ENCODE assay signal across 1 cellular context in the genomic region with DNA sequence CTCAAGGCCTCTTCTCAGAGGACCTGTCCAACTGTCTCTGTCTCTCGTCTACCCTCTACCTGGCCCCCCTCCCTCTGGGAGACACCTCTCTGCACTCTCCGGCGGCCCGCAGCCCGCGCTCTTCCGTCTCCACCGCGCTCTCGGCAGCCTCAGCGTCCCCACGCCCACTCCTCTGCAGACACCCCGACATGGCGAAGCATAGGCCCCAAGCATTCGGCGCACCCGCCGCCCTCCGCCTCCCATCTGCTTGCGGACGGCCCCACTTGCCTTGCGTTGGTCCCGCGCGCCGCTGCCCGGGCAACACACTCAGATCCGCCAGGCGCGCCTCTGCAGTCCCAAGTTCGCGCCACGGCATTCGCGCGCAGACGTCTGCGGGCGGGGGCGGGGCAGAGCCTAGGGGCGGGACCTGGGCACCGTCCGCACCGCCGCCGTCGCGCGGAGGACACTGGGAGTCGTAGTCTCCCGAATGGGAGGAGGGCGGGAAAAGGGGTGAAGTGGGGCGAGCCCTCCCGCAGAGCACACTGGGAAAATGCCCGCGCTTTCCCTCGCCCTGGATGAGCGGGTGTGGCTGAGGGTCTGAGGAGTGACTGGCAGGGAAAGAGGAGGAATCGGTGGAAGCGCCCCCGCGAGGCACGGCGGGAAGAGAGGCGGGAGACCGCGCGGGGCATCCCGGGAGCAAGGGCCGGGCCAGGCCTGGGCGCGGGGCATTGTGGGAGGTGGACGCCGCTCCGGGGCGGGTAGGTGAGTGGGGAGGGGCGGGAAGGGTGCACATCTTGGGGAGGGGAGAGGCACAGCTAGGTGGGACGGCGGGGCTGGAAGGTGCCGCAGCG.
A peak's percentile ranks its signal among the peaks of the same experiment; 100 is the strongest.
TF ChIP-seq lines count a peak whose summit lies in the region.

Gene LIG1 (minus strand): TSS at position 371 of the 830 bp plus-strand sequence. CDS start 4,778 bp downstream, outside the sequence.
Gene ZSWIM9 (plus strand): TSS at position 707 of the 830 bp plus-strand sequence. CDS start 1,123 bp downstream, outside the sequence.

TF ChIP-seq in HepG2, 621 proteins besides CTCF, POLR2A, EP300 and RAD21 (continued from another document and continues in another):
- TF ChIP-seq, protein P1, sequence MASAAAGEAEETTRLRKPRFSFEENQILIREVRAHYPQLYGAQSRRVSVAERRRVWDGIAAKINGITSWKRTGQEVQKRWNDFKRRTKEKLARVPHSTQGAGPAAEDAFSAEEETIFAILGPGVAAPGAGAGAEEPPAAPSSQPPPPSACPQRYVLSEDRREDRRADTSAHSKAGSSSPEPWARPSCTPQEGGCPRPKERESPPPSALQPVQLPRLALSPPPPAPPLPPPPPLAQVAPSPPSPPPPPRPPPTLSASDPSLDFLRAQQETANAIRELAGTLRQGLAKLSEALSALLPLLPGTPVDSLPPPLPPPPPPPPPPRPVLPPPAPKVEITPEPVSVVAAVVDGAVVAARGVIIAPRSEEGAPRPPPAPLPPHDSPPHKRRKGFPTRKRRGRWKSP (CRISPR knock-in tag; IDR thresholded peaks at IDR 0.05) = peak; percentile 57; the same call in 1 of the 2 replicates
- TF ChIP-seq ZNF468 (CRISPR knock-in tag; IDR thresholded peaks at IDR 0.05) (0 out of 2 replicates have a peak, but pooled peaks have one; percentile 39), KLF15 (CRISPR knock-in tag; IDR thresholded peaks at IDR 0.05; ENCODE audit: borderline replicate concordance) (peak; percentile 69; the same call in 1 of the 2 replicates), SMARCC2 (IDR thresholded peaks at IDR 0.05) (no peak), ZBTB7A (CRISPR knock-in tag; IDR thresholded peaks at IDR 0.05) (no peak), BRD4 (CRISPR knock-in tag; IDR thresholded peaks at IDR 0.05) (no peak; the same call in 1 of the 2 replicates), ZNF724P (CRISPR knock-in tag; IDR thresholded peaks at IDR 0.05; ENCODE audit: borderline replicate concordance) (peak; percentile 85), PCBP1 (IDR thresholded peaks at IDR 0.05; ENCODE audit: borderline replicate concordance, low read depth, low read length) (no peak), NCOA5 (CRISPR knock-in tag; IDR thresholded peaks at IDR 0.05) (no peak), YY1 (IDR thresholded peaks at IDR 0.05; ENCODE audit: insufficient read depth, insufficient replicate concordance, low read depth, low read length) (peak; percentile 53), ZNF274 (CRISPR knock-in tag; IDR thresholded peaks at IDR 0.05) (peak; percentile 85), CBX1 (IDR thresholded peaks at IDR 0.05; ENCODE audit: low read depth) (no peak), KDM2A (CRISPR knock-in tag; IDR thresholded peaks at IDR 0.05; ENCODE audit: borderline replicate concordance, low read depth) (no peak; the same call in 1 of the 2 replicates), ZC3H4 (CRISPR knock-in tag; IDR thresholded peaks at IDR 0.05; ENCODE audit: borderline replicate concordance) (no peak; the same call in 1 of the 2 replicates), THAP7 (CRISPR knock-in tag; IDR thresholded peaks at IDR 0.05) (peak; percentile 99), HCFC1 (IDR thresholded peaks at IDR 0.05; ENCODE audit: low read depth, low read length) (peak; percentile 81), ESRRA (CRISPR knock-in tag; IDR thresholded peaks at IDR 0.05; ENCODE audit: low read depth) (peak; percentile 41; the same call in 1 of the 2 replicates), SOX5 (CRISPR knock-in tag; IDR thresholded peaks at IDR 0.05; ENCODE audit: borderline replicate concordance) (peak; percentile 18; the same call in 1 of the 2 replicates), ZNF326 (CRISPR knock-in tag; IDR thresholded peaks at IDR 0.05; ENCODE audit: borderline replicate concordance) (no peak), MXD4 (CRISPR knock-in tag; IDR thresholded peaks at IDR 0.05) (peak; percentile 65), LCORL (IDR thresholded peaks at IDR 0.05) (no peak), LCORL (CRISPR knock-in tag; IDR thresholded peaks at IDR 0.05) (peak; percentile 33; the same call in 1 of the 2 replicates), AHR (CRISPR knock-in tag; IDR thresholded peaks at IDR 0.05) (0 out of 2 replicates have a peak, but pooled peaks have one; percentile 60), HNF4G (IDR thresholded peaks at IDR 0.05; ENCODE audit: borderline replicate concordance, low read depth, low read length) (no peak), HNF4G (CRISPR knock-in tag; IDR thresholded peaks at IDR 0.05; ENCODE audit: borderline replicate concordance, low read depth) (peak; percentile 65; the same call in 1 of the 2 replicates), ZNF407 (CRISPR knock-in tag; IDR thresholded peaks at IDR 0.05; ENCODE audit: not compliant biosample characterization) (no peak), ZNF282 (IDR thresholded peaks at IDR 0.05; ENCODE audit: partially characterized antibody) (no peak), ARNTL (CRISPR knock-in tag; IDR thresholded peaks at IDR 0.05) (peak; percentile 40; the same call in 1 of the 2 replicates)
- TF ChIP-seq, protein P2, sequence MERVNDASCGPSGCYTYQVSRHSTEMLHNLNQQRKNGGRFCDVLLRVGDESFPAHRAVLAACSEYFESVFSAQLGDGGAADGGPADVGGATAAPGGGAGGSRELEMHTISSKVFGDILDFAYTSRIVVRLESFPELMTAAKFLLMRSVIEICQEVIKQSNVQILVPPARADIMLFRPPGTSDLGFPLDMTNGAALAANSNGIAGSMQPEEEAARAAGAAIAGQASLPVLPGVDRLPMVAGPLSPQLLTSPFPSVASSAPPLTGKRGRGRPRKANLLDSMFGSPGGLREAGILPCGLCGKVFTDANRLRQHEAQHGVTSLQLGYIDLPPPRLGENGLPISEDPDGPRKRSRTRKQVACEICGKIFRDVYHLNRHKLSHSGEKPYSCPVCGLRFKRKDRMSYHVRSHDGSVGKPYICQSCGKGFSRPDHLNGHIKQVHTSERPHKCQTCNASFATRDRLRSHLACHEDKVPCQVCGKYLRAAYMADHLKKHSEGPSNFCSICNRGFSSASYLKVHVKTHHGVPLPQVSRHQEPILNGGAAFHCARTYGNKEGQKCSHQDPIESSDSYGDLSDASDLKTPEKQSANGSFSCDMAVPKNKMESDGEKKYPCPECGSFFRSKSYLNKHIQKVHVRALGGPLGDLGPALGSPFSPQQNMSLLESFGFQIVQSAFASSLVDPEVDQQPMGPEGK (CRISPR knock-in tag; IDR thresholded peaks at IDR 0.05) = no peak
- TF ChIP-seq, protein P3, sequence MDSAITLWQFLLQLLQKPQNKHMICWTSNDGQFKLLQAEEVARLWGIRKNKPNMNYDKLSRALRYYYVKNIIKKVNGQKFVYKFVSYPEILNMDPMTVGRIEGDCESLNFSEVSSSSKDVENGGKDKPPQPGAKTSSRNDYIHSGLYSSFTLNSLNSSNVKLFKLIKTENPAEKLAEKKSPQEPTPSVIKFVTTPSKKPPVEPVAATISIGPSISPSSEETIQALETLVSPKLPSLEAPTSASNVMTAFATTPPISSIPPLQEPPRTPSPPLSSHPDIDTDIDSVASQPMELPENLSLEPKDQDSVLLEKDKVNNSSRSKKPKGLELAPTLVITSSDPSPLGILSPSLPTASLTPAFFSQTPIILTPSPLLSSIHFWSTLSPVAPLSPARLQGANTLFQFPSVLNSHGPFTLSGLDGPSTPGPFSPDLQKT (CRISPR knock-in tag; IDR thresholded peaks at IDR 0.05; ENCODE audit: borderline replicate concordance) = no peak
- TF ChIP-seq, protein P4, sequence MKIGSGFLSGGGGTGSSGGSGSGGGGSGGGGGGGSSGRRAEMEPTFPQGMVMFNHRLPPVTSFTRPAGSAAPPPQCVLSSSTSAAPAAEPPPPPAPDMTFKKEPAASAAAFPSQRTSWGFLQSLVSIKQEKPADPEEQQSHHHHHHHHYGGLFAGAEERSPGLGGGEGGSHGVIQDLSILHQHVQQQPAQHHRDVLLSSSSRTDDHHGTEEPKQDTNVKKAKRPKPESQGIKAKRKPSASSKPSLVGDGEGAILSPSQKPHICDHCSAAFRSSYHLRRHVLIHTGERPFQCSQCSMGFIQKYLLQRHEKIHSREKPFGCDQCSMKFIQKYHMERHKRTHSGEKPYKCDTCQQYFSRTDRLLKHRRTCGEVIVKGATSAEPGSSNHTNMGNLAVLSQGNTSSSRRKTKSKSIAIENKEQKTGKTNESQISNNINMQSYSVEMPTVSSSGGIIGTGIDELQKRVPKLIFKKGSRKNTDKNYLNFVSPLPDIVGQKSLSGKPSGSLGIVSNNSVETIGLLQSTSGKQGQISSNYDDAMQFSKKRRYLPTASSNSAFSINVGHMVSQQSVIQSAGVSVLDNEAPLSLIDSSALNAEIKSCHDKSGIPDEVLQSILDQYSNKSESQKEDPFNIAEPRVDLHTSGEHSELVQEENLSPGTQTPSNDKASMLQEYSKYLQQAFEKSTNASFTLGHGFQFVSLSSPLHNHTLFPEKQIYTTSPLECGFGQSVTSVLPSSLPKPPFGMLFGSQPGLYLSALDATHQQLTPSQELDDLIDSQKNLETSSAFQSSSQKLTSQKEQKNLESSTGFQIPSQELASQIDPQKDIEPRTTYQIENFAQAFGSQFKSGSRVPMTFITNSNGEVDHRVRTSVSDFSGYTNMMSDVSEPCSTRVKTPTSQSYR (CRISPR knock-in tag; IDR thresholded peaks at IDR 0.05; ENCODE audit: borderline replicate concordance) = no peak
- TF ChIP-seq, protein P5, sequence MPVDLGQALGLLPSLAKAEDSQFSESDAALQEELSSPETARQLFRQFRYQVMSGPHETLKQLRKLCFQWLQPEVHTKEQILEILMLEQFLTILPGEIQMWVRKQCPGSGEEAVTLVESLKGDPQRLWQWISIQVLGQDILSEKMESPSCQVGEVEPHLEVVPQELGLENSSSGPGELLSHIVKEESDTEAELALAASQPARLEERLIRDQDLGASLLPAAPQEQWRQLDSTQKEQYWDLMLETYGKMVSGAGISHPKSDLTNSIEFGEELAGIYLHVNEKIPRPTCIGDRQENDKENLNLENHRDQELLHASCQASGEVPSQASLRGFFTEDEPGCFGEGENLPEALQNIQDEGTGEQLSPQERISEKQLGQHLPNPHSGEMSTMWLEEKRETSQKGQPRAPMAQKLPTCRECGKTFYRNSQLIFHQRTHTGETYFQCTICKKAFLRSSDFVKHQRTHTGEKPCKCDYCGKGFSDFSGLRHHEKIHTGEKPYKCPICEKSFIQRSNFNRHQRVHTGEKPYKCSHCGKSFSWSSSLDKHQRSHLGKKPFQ (CRISPR knock-in tag; IDR thresholded peaks at IDR 0.05; ENCODE audit: insufficient replicate concordance) = peak; percentile 51
